ENCODE assay signal across 23 cellular contexts in the genomic region with DNA sequence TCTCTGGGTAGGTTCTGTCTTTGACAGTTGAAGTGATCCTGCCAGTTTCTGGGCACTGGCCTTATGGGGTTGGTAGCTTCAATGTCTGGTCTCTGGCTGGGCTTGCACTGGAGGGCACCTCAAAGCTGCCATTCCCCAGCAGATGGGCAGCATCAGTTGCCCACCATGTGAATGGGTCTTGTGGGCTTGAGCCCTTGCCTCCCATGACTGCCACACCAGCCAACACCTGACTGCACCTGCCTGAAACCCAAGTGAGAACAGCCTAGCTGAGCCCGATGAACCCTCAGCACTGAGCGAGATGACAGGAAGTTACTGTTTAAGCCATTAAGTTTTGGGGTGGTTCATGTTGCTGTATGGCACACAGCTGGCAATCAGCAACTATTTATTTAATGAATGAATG.
"Had no signal": no experiment of that assay in that cellular context is flagged by ENCODE, and none has a peak within 500 bp of the region (broad histone marks: within the 10 kb centered on the region; RNA-seq: fewer than 3 reads in every experiment).

No MANE protein-coding gene starts in this region.

- H3K9me3 Mint-ChIP-seq: naive thymus-derived CD8-positive, alpha-beta T cell; stimulated activated naive CD8-positive, alpha-beta T cell treated with anti-CD3 and anti-CD28 coated beads, Interleukin-15, amount 100 ng/mL, for 72 hours had no signal

- ATAC-seq: left lobe of liver; naive thymus-derived CD8-positive, alpha-beta T cell; right lobe of liver; stimulated activated naive CD8-positive, alpha-beta T cell treated with anti-CD3 and anti-CD28 coated beads, Interleukin-15, amount 100 ng/mL, for 72 hours; upper lobe of right lung had no signal

- H3K27ac ChIP-seq: dorsolateral prefrontal cortex, parathyroid adenoma, right lobe of liver, suprapubic skin, upper lobe of right lung, vagina had no signal

- H3K27ac Mint-ChIP-seq: immature natural killer cell; naive thymus-derived CD8-positive, alpha-beta T cell; nephron progenitor cell; progenitor cell of endocrine pancreas; stimulated activated naive CD8-positive, alpha-beta T cell treated with anti-CD3 and anti-CD28 coated beads, Interleukin-15, amount 100 ng/mL, for 72 hours had no signal

- DNase-seq: dorsolateral prefrontal cortex; effector CD4-positive, alpha-beta T cell; hypothalamus; immature natural killer cell; mesendoderm; midbrain; naive thymus-derived CD8-positive, alpha-beta T cell; nephron progenitor cell; occipital lobe; right lobe of liver; small intestine; stimulated activated CD4-positive, alpha-beta T cell treated with anti-CD3 and anti-CD28 coated beads, Interleukin-15, amount 100 ng/mL, for 24 hours; stimulated activated CD4-positive, alpha-beta T cell treated with anti-CD3 and anti-CD28 coated beads, Interleukin-2, amount 100 ng/mL, for 48 hours; stimulated activated naive CD4-positive, alpha-beta T cell; stimulated activated naive CD8-positive, alpha-beta T cell treated with anti-CD3 and anti-CD28 coated beads, Interleukin-15, amount 100 ng/mL, for 72 hours; transverse colon; upper lobe of right lung had no signal

- H3K27me3 ChIP-seq: dorsolateral prefrontal cortex, right lobe of liver, suprapubic skin, transverse colon, upper lobe of right lung, vagina had no signal

- H3K4me3 Mint-ChIP-seq: immature natural killer cell; naive thymus-derived CD8-positive, alpha-beta T cell; nephron progenitor cell; stimulated activated naive CD8-positive, alpha-beta T cell treated with anti-CD3 and anti-CD28 coated beads, Interleukin-15, amount 100 ng/mL, for 72 hours had no signal

- H3K4me3 ChIP-seq: dorsolateral prefrontal cortex, lung, right lobe of liver, suprapubic skin, transverse colon, upper lobe of right lung, vagina had no signal

- H3K9me3 ChIP-seq: right lobe of liver, suprapubic skin, transverse colon, upper lobe of right lung, vagina had no signal

- H3K4me1 ChIP-seq: right lobe of liver had no signal

- H3K9ac ChIP-seq: parathyroid adenoma had no signal

- H2AFZ ChIP-seq: parathyroid adenoma had no signal

- H3K36me3 ChIP-seq: right lobe of liver, suprapubic skin, transverse colon, upper lobe of right lung, vagina had no signal

- H3K27me3 Mint-ChIP-seq: stimulated activated naive CD8-positive, alpha-beta T cell treated with anti-CD3 and anti-CD28 coated beads, Interleukin-15, amount 100 ng/mL, for 72 hours had no signal

- H3K4me1 Mint-ChIP-seq: immature natural killer cell; naive thymus-derived CD8-positive, alpha-beta T cell; stimulated activated naive CD8-positive, alpha-beta T cell treated with anti-CD3 and anti-CD28 coated beads, Interleukin-15, amount 100 ng/mL, for 72 hours had no signal

- H3K36me3 Mint-ChIP-seq: immature natural killer cell; naive thymus-derived CD8-positive, alpha-beta T cell had no signal
